In the genomic region with DNA sequence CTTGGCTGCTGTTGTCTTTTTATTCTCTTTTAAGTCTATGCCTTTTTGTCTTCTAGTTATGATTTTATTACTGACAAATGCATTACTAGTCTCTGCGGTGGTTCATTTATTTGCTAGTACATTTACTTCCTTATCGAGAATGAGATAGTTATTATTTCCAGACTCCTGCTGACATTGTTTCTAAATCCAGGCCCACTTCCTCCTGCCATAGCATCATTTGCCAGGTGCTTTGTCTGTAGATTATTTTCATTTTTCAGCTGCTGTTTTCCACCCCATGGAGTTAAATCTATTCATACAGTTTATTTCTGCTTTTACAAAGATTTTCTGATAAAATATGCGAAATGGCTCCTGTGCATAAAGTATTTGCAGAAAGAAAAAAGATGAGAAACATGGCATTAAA, we compare ENCODE assay signal across 20 cellular contexts.
DNase-seq lines count a peak whose midpoint lies in the region; ATAC-seq and TF ChIP-seq lines count a peak whose summit lies in the region.
"Had no signal": no experiment of that assay in that cellular context is flagged by ENCODE, and none has a peak within 500 bp of the region (broad histone marks: within the 10 kb centered on the region; RNA-seq: fewer than 3 reads in every experiment).

No MANE protein-coding gene starts in this region.

- H3K27ac ChIP-seq in esophagus muscularis mucosa (replicated peaks in 1 of 4): no peak overlapping the region
- H3K27ac ChIP-seq: A549, RWPE1 had no signal

- H3K36me3 Mint-ChIP-seq in osteocyte (ENCODE audit: unreplicated experiment): no peaks in the 10 kb centered on the region

- TF ChIP-seq POLR2A in esophagus muscularis mucosa (IDR thresholded peaks at IDR 0.05; ENCODE audit: low read depth): no peak

- no peaks in the 10 kb centered on the region for H3K9me3 Mint-ChIP-seq in osteocyte (ENCODE audit: unreplicated experiment)
- H3K9me3 Mint-ChIP-seq: H9; T-helper 1 cell treated with Interleukin-12 subunit alpha and Interleukin-12 subunit beta and Interleukin-4 antibody, amounts not matched to agents 30 μg/mL and 1 μg/mL, for 36 hours had no signal

- H3K4me1 Mint-ChIP-seq in osteocyte (ENCODE audit: unreplicated experiment): peaks cover 6% of the 10 kb centered on the region
- H3K4me1 Mint-ChIP-seq: CD8-positive, alpha-beta memory T cell; H9 had no signal

- H3K4me1 ChIP-seq in esophagus muscularis mucosa: peaks cover 0 to 24% (median 19%) of the 10 kb centered on the region in 4 donors

- H3K27me3 ChIP-seq in esophagus muscularis mucosa: no peaks in the 10 kb centered on the region

- no peak for TF ChIP-seq EP300 in esophagus muscularis mucosa (IDR thresholded peaks at IDR 0.05)

- H3K4me3 Mint-ChIP-seq in osteocyte (ENCODE audit: unreplicated experiment): no peak overlapping the region
- H3K4me3 Mint-ChIP-seq: CD8-positive, alpha-beta memory T cell; H9; T-helper 1 cell treated with Interleukin-12 subunit alpha and Interleukin-12 subunit beta and Interleukin-4 antibody, amounts not matched to agents 30 μg/mL and 1 μg/mL, for 36 hours had no signal

- ATAC-seq in SK-N-SH treated with all-trans-retinoic acid at 6 μM for 48 hours: no peak
- ATAC-seq: A549, PC-3 had no signal

- H3K27me3 Mint-ChIP-seq in osteocyte (ENCODE audit: unreplicated experiment): no peaks in the 10 kb centered on the region
- H3K27me3 Mint-ChIP-seq: CD8-positive, alpha-beta memory T cell had no signal

- H3K27ac Mint-ChIP-seq in osteocyte (ENCODE audit: unreplicated experiment): no peak overlapping the region
- H3K27ac Mint-ChIP-seq: CD8-positive, alpha-beta memory T cell; H9; T-helper 1 cell treated with Interleukin-12 subunit alpha and Interleukin-12 subunit beta and Interleukin-4 antibody, amounts not matched to agents 30 μg/mL and 1 μg/mL, for 36 hours had no signal

- intact Hi-C loops in esophagus muscularis mucosa (cut with DNase I): no loop called here

- 46% methylated on average over 3 of the region's 3 CpGs for WGBS in esophagus muscularis mucosa

- TF ChIP-seq CTCF in esophagus muscularis mucosa (IDR thresholded peaks at IDR 0.05) (no peak), osteocyte (IDR thresholded peaks at IDR 0.05) (no peak)

- no peaks in the 10 kb centered on the region for H3K9me3 ChIP-seq in esophagus muscularis mucosa
- H3K9me3 ChIP-seq: A549 had no signal

- H3K36me3 ChIP-seq in esophagus muscularis mucosa: no peaks in the 10 kb centered on the region

- DNase-seq in NCI-H510A treated with DMSO at 0.1 percent for 48 hours (lab: John Stamatoyannopoulos, UW) (peak; percentile 4), NCI-H510A (lab: John Stamatoyannopoulos, UW) (no peak), NCI-H146 (lab: John Stamatoyannopoulos, UW) (peak; percentile 55), globus pallidus (ENCODE audit: low spot score) (no peak), esophagus muscularis mucosa (ENCODE audit: extremely low spot score) (no peak), osteocyte (ENCODE audit: extremely low spot score, unreplicated experiment) (no peak)
- DNase-seq: CD8-positive, alpha-beta memory T cell; GDM1; H9; KG1; MV-4-11; NCI-H2029; NCI-H226; NCI-H82; PC-3; SIG-M5 had no signal

- no peak overlapping the region for H3K4me3 ChIP-seq in esophagus muscularis mucosa
- H3K4me3 ChIP-seq: A549 had no signal

TF ChIP-seq in SK-N-SH treated with all-trans-retinoic acid at 6 μM for 48 hours, 23 proteins besides CTCF, POLR2A, EP300 and RAD21:
- TF ChIP-seq SNAI2 (CRISPR knock-in tag; IDR thresholded peaks at IDR 0.05): no peak
- no peak for TF ChIP-seq BACH2 (CRISPR knock-in tag; IDR thresholded peaks at IDR 0.05; ENCODE audit: borderline replicate concordance)
- no peak for TF ChIP-seq PPARA (CRISPR knock-in tag; IDR thresholded peaks at IDR 0.05; ENCODE audit: borderline replicate concordance)
- TF ChIP-seq OSR1 (CRISPR knock-in tag; IDR thresholded peaks at IDR 0.05): no peak
- TF ChIP-seq TCF4 (CRISPR knock-in tag; IDR thresholded peaks at IDR 0.05; ENCODE audit: borderline replicate concordance): peak; percentile 64
- TF ChIP-seq, protein P1, sequence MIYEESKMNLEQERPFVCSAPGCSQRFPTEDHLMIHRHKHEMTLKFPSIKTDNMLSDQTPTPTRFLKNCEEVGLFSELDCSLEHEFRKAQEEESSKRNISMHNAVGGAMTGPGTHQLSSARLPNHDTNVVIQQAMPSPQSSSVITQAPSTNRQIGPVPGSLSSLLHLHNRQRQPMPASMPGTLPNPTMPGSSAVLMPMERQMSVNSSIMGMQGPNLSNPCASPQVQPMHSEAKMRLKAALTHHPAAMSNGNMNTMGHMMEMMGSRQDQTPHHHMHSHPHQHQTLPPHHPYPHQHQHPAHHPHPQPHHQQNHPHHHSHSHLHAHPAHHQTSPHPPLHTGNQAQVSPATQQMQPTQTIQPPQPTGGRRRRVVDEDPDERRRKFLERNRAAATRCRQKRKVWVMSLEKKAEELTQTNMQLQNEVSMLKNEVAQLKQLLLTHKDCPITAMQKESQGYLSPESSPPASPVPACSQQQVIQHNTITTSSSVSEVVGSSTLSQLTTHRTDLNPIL (CRISPR knock-in tag; IDR thresholded peaks at IDR 0.05; ENCODE audit: low read depth): no peak
- no peak for TF ChIP-seq ESRRG (CRISPR knock-in tag; IDR thresholded peaks at IDR 0.05)
- TF ChIP-seq ZFP30 (CRISPR knock-in tag; IDR thresholded peaks at IDR 0.05): no peak
- no peak for TF ChIP-seq POU6F1 (CRISPR knock-in tag; IDR thresholded peaks at IDR 0.05; ENCODE audit: borderline replicate concordance, low read depth)
- TF ChIP-seq GLIS3 (CRISPR knock-in tag; IDR thresholded peaks at IDR 0.05): no peak
- TF ChIP-seq ZNF70 (CRISPR knock-in tag; IDR thresholded peaks at IDR 0.05): no peak
- TF ChIP-seq ZNF565 (CRISPR knock-in tag; conservative IDR thresholded peaks at IDR 0.05; ENCODE audit: low read depth): no peak
- 0 out of 2 replicates have a peak, but pooled peaks have one; percentile 30 for TF ChIP-seq TSHZ2 (CRISPR knock-in tag; IDR thresholded peaks at IDR 0.05)
- TF ChIP-seq ZC3H10 (CRISPR knock-in tag; IDR thresholded peaks at IDR 0.05): no peak
- TF ChIP-seq ZNF8 (CRISPR knock-in tag; IDR thresholded peaks at IDR 0.05): no peak

Comparison
In these comparisons a context has a peak if more than half of its experiments do, and no peak if none do; other contexts are left out.
1. DNase-seq: peak in NCI-H510A treated with DMSO at 0.1 percent for 48 hours (single experiment) and NCI-H146 (single experiment); none in NCI-H510A (single experiment), globus pallidus (single experiment), esophagus muscularis mucosa (single experiment) and osteocyte (single experiment).